ENCODE assay signal across 31 cellular contexts in the genomic region with DNA sequence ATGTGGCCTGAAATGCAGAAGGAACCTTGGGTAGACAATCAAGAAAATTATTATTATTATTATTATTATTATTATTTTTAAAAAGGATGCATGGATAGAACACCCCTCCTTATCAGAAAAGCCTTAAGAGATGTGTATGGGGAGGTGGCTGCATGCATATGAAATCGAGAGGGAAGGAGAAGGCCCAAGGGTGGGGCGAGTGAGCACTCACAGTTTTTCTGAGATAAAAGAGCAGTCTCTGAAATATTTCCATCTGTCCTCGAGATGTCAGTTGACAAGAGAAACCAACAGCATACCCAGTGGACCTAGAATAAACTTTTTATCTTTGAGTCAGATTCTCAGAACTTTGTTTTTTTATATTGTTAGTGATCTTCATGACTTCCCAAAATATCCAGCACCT.
"Had no signal": no experiment of that assay in that cellular context is flagged by ENCODE, and none has a peak within 500 bp of the region (broad histone marks: within the 10 kb centered on the region; RNA-seq: fewer than 3 reads in every experiment).

No MANE protein-coding gene starts in this region.

- DNase-seq: activated CD4-positive, alpha-beta memory T cell treated with anti-CD3 and anti-CD28 coated beads, Interleukin-2, amount 10 ng/mL, durations not matched to agents 7 days and 5 days; activated CD4-positive, alpha-beta T cell treated with anti-CD3 and anti-CD28 coated beads for 1 hour; activated CD4-positive, alpha-beta T cell treated with anti-CD3 and anti-CD28 coated beads for 4 hours; activated CD4-positive, alpha-beta T cell treated with anti-CD3 and anti-CD28 coated beads, Interleukin-2, amount 10 ng/mL, durations not matched to agents 7 days and 5 days; activated CD4-positive, alpha-beta T cell treated with anti-CD3 and anti-CD28 coated beads, Interleukin-2, amount 50 U/mL, for 4 hours; activated CD8-positive, alpha-beta memory T cell treated with anti-CD3 and anti-CD28 coated beads, Interleukin-2, amount 50 U/mL, for 48 hours; activated gamma-delta T cell treated with Interleukin-2 at 50 U/mL for 16 hours; activated naive CD4-positive, alpha-beta T cell treated with Interleukin-2 at 50 U/mL for 16 hours; activated naive CD8-positive, alpha-beta T cell treated with anti-CD3 and anti-CD28 coated beads, Interleukin-2, amount 10 ng/mL, durations not matched to agents 7 days and 5 days; activated T-cell treated with anti-CD3 and anti-CD28 coated beads for 4 hours; activated T-cell treated with anti-CD3 and anti-CD28 coated beads, Interleukin-2, amount 50 U/mL, for 24 hours; activated T-cell treated with anti-CD3 and anti-CD28 coated beads, Interleukin-2, amount 50 U/mL, for 72 hours; central memory CD4-positive, alpha-beta T cell; cerebellar nuclear complex; colonic mucosa; dorsolateral prefrontal cortex; effector memory CD4-positive, alpha-beta T cell; esophagus squamous epithelium; foreskin melanocyte; heart right ventricle; T-helper 2 cell had no signal

- H3K27me3 ChIP-seq: ascending aorta, breast epithelium, cardiac muscle cell, colonic mucosa, esophagus squamous epithelium, gastroesophageal sphincter, heart right ventricle, hepatocyte had no signal

- H3K79me2 ChIP-seq: hepatocyte had no signal

- H3K36me3 ChIP-seq: ascending aorta, breast epithelium, cardiac muscle cell, colonic mucosa, esophagus squamous epithelium, gastroesophageal sphincter, heart right ventricle had no signal

- H3K27ac ChIP-seq: ascending aorta, breast epithelium, cardiac muscle cell, colonic mucosa, dorsolateral prefrontal cortex, esophagus squamous epithelium, gastroesophageal sphincter, heart right ventricle, hepatocyte, VCaP had no signal

- H3K4me1 ChIP-seq: ascending aorta, breast epithelium, colonic mucosa, esophagus squamous epithelium, gastroesophageal sphincter, heart right ventricle had no signal

- H3K9me3 Mint-ChIP-seq: activated CD4-positive, alpha-beta memory T cell treated with anti-CD3 and anti-CD28 coated beads, Interleukin-2, amount 10 ng/mL, durations not matched to agents 7 days and 5 days; activated CD4-positive, alpha-beta T cell treated with anti-CD3 and anti-CD28 coated beads, Interleukin-2, amount 10 ng/mL, durations not matched to agents 7 days and 5 days; activated naive CD4-positive, alpha-beta T cell treated with anti-CD3 and anti-CD28 coated beads, Interleukin-2, amount 50 U/mL, for 24 hours; activated naive CD8-positive, alpha-beta T cell treated with anti-CD3 and anti-CD28 coated beads, Interleukin-2, amount 10 ng/mL, durations not matched to agents 7 days and 5 days; activated T-cell treated with anti-CD3 and anti-CD28 coated beads, Interleukin-2, amount 50 U/mL, for 24 hours; activated T-cell treated with anti-CD3 and anti-CD28 coated beads, Interleukin-2, amount 50 U/mL, for 72 hours; dendritic cell treated with granulocyte-macrophage colony-stimulating factor and Interleukin-4, amounts not matched to agents 40 ng/mL and 50 ng/mL, for 4 days had no signal

- H3K4me1 Mint-ChIP-seq: activated CD4-positive, alpha-beta memory T cell treated with anti-CD3 and anti-CD28 coated beads, Interleukin-2, amount 10 ng/mL, durations not matched to agents 7 days and 5 days; activated CD4-positive, alpha-beta T cell treated with anti-CD3 and anti-CD28 coated beads, Interleukin-2, amount 10 ng/mL, durations not matched to agents 7 days and 5 days; activated naive CD4-positive, alpha-beta T cell treated with anti-CD3 and anti-CD28 coated beads, Interleukin-2, amount 50 U/mL, for 24 hours; activated naive CD8-positive, alpha-beta T cell treated with anti-CD3 and anti-CD28 coated beads, Interleukin-2, amount 10 ng/mL, durations not matched to agents 7 days and 5 days; brain had no signal

- H3K4me3 Mint-ChIP-seq: activated CD4-positive, alpha-beta memory T cell treated with anti-CD3 and anti-CD28 coated beads, Interleukin-2, amount 10 ng/mL, durations not matched to agents 7 days and 5 days; activated CD4-positive, alpha-beta T cell treated with anti-CD3 and anti-CD28 coated beads, Interleukin-2, amount 10 ng/mL, durations not matched to agents 7 days and 5 days; activated naive CD4-positive, alpha-beta T cell treated with anti-CD3 and anti-CD28 coated beads, Interleukin-2, amount 50 U/mL, for 24 hours; activated naive CD8-positive, alpha-beta T cell treated with anti-CD3 and anti-CD28 coated beads, Interleukin-2, amount 10 ng/mL, durations not matched to agents 7 days and 5 days; activated T-cell treated with anti-CD3 and anti-CD28 coated beads, Interleukin-2, amount 50 U/mL, for 24 hours; activated T-cell treated with anti-CD3 and anti-CD28 coated beads, Interleukin-2, amount 50 U/mL, for 72 hours; brain; dendritic cell treated with granulocyte-macrophage colony-stimulating factor and Interleukin-4, amounts not matched to agents 40 ng/mL and 50 ng/mL, for 4 days; WTC11 had no signal

- H3K36me3 Mint-ChIP-seq: activated naive CD4-positive, alpha-beta T cell treated with anti-CD3 and anti-CD28 coated beads, Interleukin-2, amount 50 U/mL, for 24 hours; activated naive CD8-positive, alpha-beta T cell treated with anti-CD3 and anti-CD28 coated beads, Interleukin-2, amount 10 ng/mL, durations not matched to agents 7 days and 5 days; brain had no signal

- H3K27me3 Mint-ChIP-seq: activated CD4-positive, alpha-beta memory T cell treated with anti-CD3 and anti-CD28 coated beads, Interleukin-2, amount 10 ng/mL, durations not matched to agents 7 days and 5 days; activated naive CD8-positive, alpha-beta T cell treated with anti-CD3 and anti-CD28 coated beads, Interleukin-2, amount 10 ng/mL, durations not matched to agents 7 days and 5 days; brain; dendritic cell treated with granulocyte-macrophage colony-stimulating factor and Interleukin-4, amounts not matched to agents 40 ng/mL and 50 ng/mL, for 4 days had no signal

- H3K4me2 ChIP-seq: hepatocyte had no signal

- H3K27ac Mint-ChIP-seq: activated CD4-positive, alpha-beta memory T cell treated with anti-CD3 and anti-CD28 coated beads, Interleukin-2, amount 10 ng/mL, durations not matched to agents 7 days and 5 days; activated CD4-positive, alpha-beta T cell treated with anti-CD3 and anti-CD28 coated beads, Interleukin-2, amount 10 ng/mL, durations not matched to agents 7 days and 5 days; activated naive CD4-positive, alpha-beta T cell treated with anti-CD3 and anti-CD28 coated beads, Interleukin-2, amount 50 U/mL, for 24 hours; activated naive CD8-positive, alpha-beta T cell treated with anti-CD3 and anti-CD28 coated beads, Interleukin-2, amount 10 ng/mL, durations not matched to agents 7 days and 5 days; activated T-cell treated with anti-CD3 and anti-CD28 coated beads, Interleukin-2, amount 50 U/mL, for 24 hours; activated T-cell treated with anti-CD3 and anti-CD28 coated beads, Interleukin-2, amount 50 U/mL, for 72 hours; brain; dendritic cell treated with granulocyte-macrophage colony-stimulating factor and Interleukin-4, amounts not matched to agents 40 ng/mL and 50 ng/mL, for 4 days; WTC11 had no signal

- H3K4me3 ChIP-seq: ascending aorta, breast epithelium, cardiac muscle cell, colonic mucosa, dorsolateral prefrontal cortex, esophagus squamous epithelium, gastroesophageal sphincter, heart right ventricle, hepatocyte had no signal

- H3K9me3 ChIP-seq: breast epithelium, colonic mucosa, esophagus squamous epithelium, gastroesophageal sphincter had no signal

- ATAC-seq: activated T-cell treated with anti-CD3 and anti-CD28 coated beads, Interleukin-2, amount 50 U/mL, for 72 hours; gastroesophageal sphincter; heart right ventricle; WTC11 had no signal

- H2AFZ ChIP-seq: hepatocyte had no signal
